ENCODE assay signal across 9 cellular contexts in the genomic region with DNA sequence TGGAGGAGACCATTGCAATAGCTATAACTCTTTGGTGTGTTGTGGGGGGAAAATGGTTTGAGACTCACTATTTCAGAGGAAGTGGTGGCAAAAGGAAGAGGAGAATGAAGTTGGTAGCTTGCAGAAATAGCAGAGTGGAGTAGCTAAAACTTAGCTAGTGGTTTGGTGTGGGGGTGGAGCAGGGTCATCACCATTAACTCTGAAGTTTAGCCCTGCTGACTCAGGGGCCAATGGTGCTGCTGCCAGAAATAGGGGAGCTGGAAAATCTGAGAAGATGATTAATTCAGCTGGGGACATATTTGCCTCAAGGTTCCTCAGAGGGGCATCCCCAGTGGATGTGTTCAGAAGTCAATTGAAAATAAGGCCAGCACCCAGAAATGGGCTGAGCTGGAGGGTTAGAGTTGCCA.
A peak's percentile ranks its signal among the peaks of the same experiment; 100 is the strongest.
DNase-seq lines count a peak whose midpoint lies in the region; ATAC-seq lines count a peak whose summit lies in the region.
"Had no signal": no experiment of that assay in that cellular context is flagged by ENCODE, and none has a peak within 500 bp of the region (broad histone marks: within the 10 kb centered on the region; RNA-seq: fewer than 3 reads in every experiment).

No MANE protein-coding gene starts in this region.

- H3K18ac ChIP-seq in mesendoderm (ENCODE audit: low read length), result no peak overlapping the region

- peak; percentile 58 for ATAC-seq in activated CD4-positive, alpha-beta T cell treated with anti-CD3 and anti-CD28 coated beads for 36 hours
- no peak for ATAC-seq in GM21717 (IDR thresholded peaks at IDR 0.05; ENCODE audit: unreplicated experiment)

- H3K4me1 ChIP-seq in HUES48 (ENCODE audit: control insufficient read depth, insufficient read depth, low read length) (peaks cover 19% of the 10 kb centered on the region), HAP-1 (no peaks in the 10 kb centered on the region), mesendoderm (ENCODE audit: control insufficient read depth, low read depth, low read length) (peaks cover 3% of the 10 kb centered on the region)
- H3K4me1 ChIP-seq: right lobe of liver had no signal

- no peak overlapping the region for H3K56ac ChIP-seq in mesendoderm (ENCODE audit: low read length)

- H3K4me1 Mint-ChIP-seq in activated CD4-positive, alpha-beta T cell treated with anti-CD3 and anti-CD28 coated beads for 36 hours, result peaks cover 88% of the 10 kb centered on the region

- H3K9me3 ChIP-seq in HUES48 (ENCODE audit: control insufficient read depth, insufficient read depth, low read length), result no peaks in the 10 kb centered on the region
- H3K9me3 ChIP-seq in HAP-1, result no peaks in the 10 kb centered on the region
- H3K9me3 ChIP-seq: right lobe of liver had no signal

- H4K5ac ChIP-seq in mesendoderm (ENCODE audit: low read length), result no peak overlapping the region

- H3K9ac ChIP-seq in HUES48 (ENCODE audit: low read depth, low read length) (no peak overlapping the region), mesendoderm (ENCODE audit: low read length) (no peak overlapping the region)

- H2BK5ac ChIP-seq in mesendoderm (ENCODE audit: low read length), result no peak overlapping the region

- H3K4me3 Mint-ChIP-seq in activated CD4-positive, alpha-beta T cell treated with anti-CD3 and anti-CD28 coated beads for 36 hours, result peak overlapping the region; percentile 54

- H3K27me3 ChIP-seq in HUES48 (ENCODE audit: control insufficient read depth, insufficient read depth, low read length) (peaks cover 14% of the 10 kb centered on the region), HAP-1 (ENCODE audit: low read depth) (no peaks in the 10 kb centered on the region), mesendoderm (ENCODE audit: insufficient read depth, low read length, poor library complexity) (no peaks in the 10 kb centered on the region)
- H3K27me3 ChIP-seq: right lobe of liver had no signal

- H3K27me3 Mint-ChIP-seq in activated CD4-positive, alpha-beta T cell treated with anti-CD3 and anti-CD28 coated beads for 36 hours, result no peaks in the 10 kb centered on the region

- H3K36me3 Mint-ChIP-seq in activated CD4-positive, alpha-beta T cell treated with anti-CD3 and anti-CD28 coated beads for 36 hours (ENCODE audit: low read depth), result peaks cover 22% of the 10 kb centered on the region

- no peak overlapping the region for H3K23ac ChIP-seq in mesendoderm (ENCODE audit: low read length)

- H3K4me3 ChIP-seq in HUES48 (ENCODE audit: low read depth, low read length), result no peak overlapping the region
- no peak overlapping the region for H3K4me3 ChIP-seq in HAP-1
- no peak overlapping the region for H3K4me3 ChIP-seq in mesendoderm (ENCODE audit: low read length)
- H3K4me3 ChIP-seq: right lobe of liver, SK-N-MC had no signal

- no peak overlapping the region for H2BK15ac ChIP-seq in mesendoderm (replicated peaks; ENCODE audit: low read depth)

- POLR2A ChIA-PET in activated CD4-positive, alpha-beta T cell treated with anti-CD3 and anti-CD28 coated beads for 36 hours (lab: Charles Lee), result interaction anchor here (0.6 to 2.5 kb wide), 15 partner anchors 9 to 105 kb away, joined by 3 to 31 read pairs (median 7); no protein-coding TSS in a partner anchor

- H3K4me2 ChIP-seq in mesendoderm (ENCODE audit: low read length), result no peak overlapping the region

- H3K27ac ChIP-seq in HUES48 (ENCODE audit: low read depth, low read length) (peak overlapping the region; percentile 7), mesendoderm (ENCODE audit: low read depth, low read length) (no peak overlapping the region)
- H3K27ac ChIP-seq: right lobe of liver, SK-N-MC had no signal

- H2AK5ac ChIP-seq in mesendoderm (ENCODE audit: low read length), result no peak overlapping the region

- in situ Hi-C loops in HAP-1 (cut with MboI; ENCODE audit: low sequenced_read_pairs), result no loop called here

- intact Hi-C loops in activated CD4-positive, alpha-beta T cell treated with anti-CD3 and anti-CD28 coated beads for 36 hours (cut with DNase I, micrococcal nuclease), result loop anchor here (1.0 to 10.0 kb wide), 10 partner anchors 9 to 359 kb away; no protein-coding TSS in a partner anchor

- DNase-seq in activated CD4-positive, alpha-beta T cell treated with anti-CD3 and anti-CD28 coated beads for 36 hours, result peak; percentile 83
- DNase-seq in fibroblast of peridontal ligament (ENCODE audit: extremely low read depth) (peak; percentile 59), HAP-1 (ENCODE audit: low spot score in 2 of 2) (no peak), mesendoderm (no peak)
- peak; percentile 74 for DNase-seq in stimulated activated naive CD4-positive, alpha-beta T cell treated with Interleukin-2 at 50 U/mL for 16 hours (lab: John Stamatoyannopoulos, UW)
- DNase-seq: right lobe of liver had no signal

- H3K27ac Mint-ChIP-seq in activated CD4-positive, alpha-beta T cell treated with anti-CD3 and anti-CD28 coated beads for 36 hours, result peak overlapping the region; percentile 98

- H3K36me3 ChIP-seq in HUES48 (ENCODE audit: control insufficient read depth, insufficient read depth, low read length), result no peaks in the 10 kb centered on the region
- H3K36me3 ChIP-seq in HAP-1 (replicated peaks), result no peaks in the 10 kb centered on the region
- H3K36me3 ChIP-seq in mesendoderm (ENCODE audit: control insufficient read depth, insufficient read depth, low read length), result no peaks in the 10 kb centered on the region
- H3K36me3 ChIP-seq: right lobe of liver had no signal

- no peaks in the 10 kb centered on the region for H3K79me2 ChIP-seq in mesendoderm (ENCODE audit: control insufficient read depth, insufficient read depth, low read length)

- no peaks in the 10 kb centered on the region for H3K79me1 ChIP-seq in mesendoderm (ENCODE audit: low read length)

- CTCF ChIA-PET in activated CD4-positive, alpha-beta T cell treated with anti-CD3 and anti-CD28 coated beads for 36 hours (lab: Charles Lee), result interaction anchor here (0.6 to 2.9 kb wide), 24 partner anchors 11 to 416 kb away, joined by 3 to 30 read pairs (median 4); no protein-coding TSS in a partner anchor

- no peak overlapping the region for H4K8ac ChIP-seq in mesendoderm (ENCODE audit: low read depth, low read length)

- no peaks in the 10 kb centered on the region for H3K9me3 Mint-ChIP-seq in activated CD4-positive, alpha-beta T cell treated with anti-CD3 and anti-CD28 coated beads for 36 hours (ENCODE audit: low read depth)

- no peak overlapping the region for H2BK120ac ChIP-seq in mesendoderm (ENCODE audit: low read depth, low read length)

- no peak overlapping the region for H3K4ac ChIP-seq in mesendoderm (ENCODE audit: low read depth, low read length)

Comparison
In these comparisons a context has a peak if more than half of its experiments do, and no peak if none do; other contexts are left out.
1. DNase-seq: peak in activated CD4-positive, alpha-beta T cell treated with anti-CD3 and anti-CD28 coated beads for 36 hours (single experiment), fibroblast of peridontal ligament (single experiment) and stimulated activated naive CD4-positive, alpha-beta T cell treated with Interleukin-2 at 50 U/mL for 16 hours (single experiment); none in HAP-1 (0 of 2) and mesendoderm (single experiment).